9 cellular contexts compared by ENCODE assay signal in genomic region chr10:80506189-80506575, GRCh38. TPM values are rescaled to one million over a fixed set of nuclear protein-coding genes. Genes with fewer than 3 reads are reported as not detected.
A peak's percentile ranks its signal among the peaks of the same experiment; 100 is the strongest.
DNase-seq lines count a peak whose midpoint lies in the region; ATAC-seq and TF ChIP-seq lines count a peak whose summit lies in the region.
"Had no signal": no experiment of that assay in that cellular context is flagged by ENCODE, and none has a peak within 500 bp of the region (broad histone marks: within the 10 kb centered on the region; RNA-seq: fewer than 3 reads in every experiment).

No MANE protein-coding gene starts in this region.

- H3K27me3 Mint-ChIP-seq in endothelial cell (ENCODE audit: unreplicated experiment) (peaks cover 2% of the 10 kb centered on the region), osteocyte (ENCODE audit: unreplicated experiment) (no peaks in the 10 kb centered on the region)
- H3K27me3 Mint-ChIP-seq: activated B cell treated with CpG ODN at 0.5 μM for 24 hours had no signal

- in situ Hi-C loops in Caki2 (cut with HindIII; ENCODE audit: low pct_unique_long_range_greater_than_20kb, low sequenced_read_pairs) = no loop called here

- peak; percentile 98 for DNase-seq in Caki2 (ENCODE audit: low read depth)
- peak; percentile 85 for DNase-seq in RPMI7951 (ENCODE audit: low read depth)
- DNase-seq in endothelial cell (ENCODE audit: low spot score) = no peak
- DNase-seq in osteocyte (ENCODE audit: extremely low spot score, unreplicated experiment) = no peak
- no peak for DNase-seq in posterior vena cava (ENCODE audit: low spot score)
- no peak for DNase-seq in AG08396 (ENCODE audit: low spot score)
- no peak for DNase-seq in NCI-H1092 (lab: John Stamatoyannopoulos, UW)

- H3K4me1 Mint-ChIP-seq in endothelial cell (ENCODE audit: unreplicated experiment) = peaks cover 81% of the 10 kb centered on the region
- peaks cover 56% of the 10 kb centered on the region for H3K4me1 Mint-ChIP-seq in osteocyte (ENCODE audit: unreplicated experiment)

- peaks cover 31% of the 10 kb centered on the region for H3K36me3 Mint-ChIP-seq in endothelial cell (ENCODE audit: low read depth, unreplicated experiment)
- peaks cover 3% of the 10 kb centered on the region for H3K36me3 Mint-ChIP-seq in osteocyte (ENCODE audit: unreplicated experiment)

- H3K4me3 Mint-ChIP-seq in endothelial cell (ENCODE audit: unreplicated experiment) (no peak overlapping the region), osteocyte (ENCODE audit: unreplicated experiment) (no peak overlapping the region)
- H3K4me3 Mint-ChIP-seq: activated B cell treated with CpG ODN at 0.5 μM for 24 hours had no signal

- no peak for ATAC-seq in HG03469 (IDR thresholded peaks at IDR 0.05; ENCODE audit: unreplicated experiment)

- peak overlapping the region; percentile 70 for H3K27ac Mint-ChIP-seq in endothelial cell (ENCODE audit: unreplicated experiment)
- H3K27ac Mint-ChIP-seq in osteocyte (ENCODE audit: unreplicated experiment) = peak overlapping the region; percentile 60
- H3K27ac Mint-ChIP-seq: activated B cell treated with CpG ODN at 0.5 μM for 24 hours had no signal

- intact Hi-C loops in posterior vena cava (cut with DNase I) = loop anchor here in 1 of 2 donors (5.0 kb wide), 1 partner anchor 59 kb away; no protein-coding TSS in a partner anchor

- TF ChIP-seq CTCF in endothelial cell (IDR thresholded peaks at IDR 0.05; ENCODE audit: unreplicated experiment) = no peak
- no peak for TF ChIP-seq CTCF in osteocyte (IDR thresholded peaks at IDR 0.05)

- H3K9me3 Mint-ChIP-seq in endothelial cell (ENCODE audit: unreplicated experiment) (no peaks in the 10 kb centered on the region), osteocyte (ENCODE audit: unreplicated experiment) (no peaks in the 10 kb centered on the region)
- H3K9me3 Mint-ChIP-seq: activated B cell treated with CpG ODN at 0.5 μM for 24 hours had no signal

RNA-seq across cellular contexts. Expression of gene SH2D4B, which starts 31.5 kb away (rescaled TPM):
- total RNA-seq in Caki2 (2014; rRNA removed; shearing (Covaris generic); ENCODE audit: low replicate concordance) = not detected in 2 replicates
- total RNA-seq in RPMI7951 (2014; rRNA removed; shearing (Covaris generic)) = 0.10 TPM in 1 of 2 replicates, not detected in the other
- 0.23 TPM for total RNA-seq in endothelial cell (ENCODE audit: unreplicated experiment)
- total RNA-seq in osteocyte = not detected in 2 replicates
- total RNA-seq in posterior vena cava = under 1 TPM in 1 of 2 donors, not detected in 1; 0.10 TPM
- total RNA-seq: activated B cell treated with CpG ODN at 0.5 μM for 24 hours had no signal

RNA-seq across cellular contexts. Expression of gene TSPAN14, which starts 52.1 kb away (rescaled TPM):
- total RNA-seq in Caki2 (2014; rRNA removed; shearing (Covaris generic); ENCODE audit: low replicate concordance) = 57.1 and 92.5 TPM in 2 replicates
- total RNA-seq in RPMI7951 (2014; rRNA removed; shearing (Covaris generic)) = 56.4 and 67.0 TPM in 2 replicates
- total RNA-seq in endothelial cell (ENCODE audit: unreplicated experiment) (147 TPM), osteocyte (50.7 and 51.4 TPM in 2 replicates), posterior vena cava (10 to 100 TPM; 56.6 to 57.4 TPM)

Comparison
In these comparisons a context has a peak if more than half of its experiments do, and no peak if none do; other contexts are left out.
1. DNase-seq: peak in Caki2 (single experiment) and RPMI7951 (single experiment); none in endothelial cell (single experiment), osteocyte (single experiment), posterior vena cava (single experiment), AG08396 (single experiment) and NCI-H1092 (single experiment).